ENCODE assay signal across 17 cellular contexts in the genomic region with DNA sequence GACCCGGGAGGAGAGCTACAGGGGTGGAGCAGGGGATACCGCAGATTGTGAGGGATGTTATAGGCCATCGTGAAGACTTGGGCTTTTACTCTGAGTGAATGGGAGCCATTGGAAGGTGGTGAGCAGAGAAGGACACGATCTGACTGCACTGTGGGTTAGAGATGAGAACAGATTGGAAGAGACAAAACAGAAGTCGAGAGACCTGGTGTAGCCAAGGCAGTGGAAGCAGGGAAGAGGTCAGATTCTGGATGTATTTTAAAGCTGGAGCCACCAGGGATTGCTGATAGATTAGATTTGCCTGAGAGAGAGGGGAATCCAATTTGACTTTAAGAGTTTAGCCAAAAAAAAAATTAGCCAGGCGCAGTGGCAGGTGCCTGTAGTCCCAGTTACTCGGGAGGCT. TPM values are rescaled to one million over a fixed set of nuclear protein-coding genes. Genes with fewer than 3 reads are reported as not detected.
DNase-seq lines count a peak whose midpoint lies in the region; ATAC-seq and TF ChIP-seq lines count a peak whose summit lies in the region.
"Had no signal": no experiment of that assay in that cellular context is flagged by ENCODE, and none has a peak within 500 bp of the region (broad histone marks: within the 10 kb centered on the region; RNA-seq: fewer than 3 reads in every experiment).

No MANE protein-coding gene starts in this region.

- peaks cover 9% of the 10 kb centered on the region for H3K4me1 ChIP-seq in right cardiac atrium (ENCODE audit: control insufficient read depth, insufficient read depth, low read length)
- H3K4me1 ChIP-seq in heart right ventricle = peaks cover 10 to 49% (median 25%) of the 10 kb centered on the region in 9 donors
- H3K4me1 ChIP-seq in Panc1 (ENCODE audit: control insufficient read depth, insufficient read depth, low read length) = peaks cover 25% of the 10 kb centered on the region
- no peaks in the 10 kb centered on the region for H3K4me1 ChIP-seq in neuronal stem cell (ENCODE audit: control insufficient read depth in 2 of 2, insufficient read depth in 1 of 2, low read depth in 1 of 2, low read length in 2 of 2)
- peaks cover 0 to 43% (median 28%) of the 10 kb centered on the region in 4 donors for H3K4me1 ChIP-seq in tibial artery

- H3K27ac ChIP-seq in right cardiac atrium (ENCODE audit: low read length) (peak overlapping the region; percentile 2), heart right ventricle (peak overlapping the region in 2 of 10 donors; percentile 83 to 85), Panc1 (ENCODE audit: low read length) (0 out of 2 replicates have a peak overlapping the region, but pooled peaks have one; percentile 19), neuronal stem cell (replicated peaks; ENCODE audit: low read length) (no peak overlapping the region), tibial artery (peak overlapping the region; percentile 73 to 76)
- H3K27ac ChIP-seq: HL-60 had no signal

- H3K4me2 ChIP-seq in neuronal stem cell (ENCODE audit: insufficient read depth, low read length, poor library complexity, severe bottlenecking) = no peak overlapping the region

- no peak overlapping the region for H3K14ac ChIP-seq in neuronal stem cell (ENCODE audit: low read length)

- POLR2A ChIA-PET in Panc1 (lab: Charles Lee) = no interaction called here

- no peak overlapping the region for H2AK5ac ChIP-seq in neuronal stem cell (ENCODE audit: low read depth, low read length)

- ATAC-seq in right cardiac atrium = no peak
- no peak for ATAC-seq in heart right ventricle
- ATAC-seq in Panc1 = no peak
- ATAC-seq: GM12878 had no signal

- no peak overlapping the region for H4K91ac ChIP-seq in neuronal stem cell (ENCODE audit: low read depth, low read length, poor library complexity)

- CTCF ChIA-PET in Panc1 (lab: Charles Lee) = interaction anchor here (1.1 kb wide), 1 partner anchor 156 kb away, joined by 3 read pairs; no protein-coding TSS in a partner anchor

- in situ Hi-C loops in Panc1 (cut with HindIII; ENCODE audit: low pct_unique_long_range_greater_than_20kb, low sequenced_read_pairs) = no loop called here

- H3K9me3 ChIP-seq in right cardiac atrium (ENCODE audit: control insufficient read depth, low read length) = no peaks in the 10 kb centered on the region
- H3K9me3 ChIP-seq in heart right ventricle = no peaks in the 10 kb centered on the region
- no peaks in the 10 kb centered on the region for H3K9me3 ChIP-seq in Panc1 (ENCODE audit: control insufficient read depth, insufficient read depth, low read depth, low read length)
- H3K9me3 ChIP-seq in neuronal stem cell (replicated peaks in 1 of 2; ENCODE audit: control insufficient read depth in 2 of 2, insufficient read depth in 1 of 2, low read depth in 1 of 2, low read length in 2 of 2) = no peaks in the 10 kb centered on the region
- no peaks in the 10 kb centered on the region for H3K9me3 ChIP-seq in tibial artery

- H2BK120ac ChIP-seq in neuronal stem cell (ENCODE audit: low read depth, low read length) = no peak overlapping the region

- H3K27me3 ChIP-seq in right cardiac atrium (ENCODE audit: control insufficient read depth, insufficient read depth) = no peaks in the 10 kb centered on the region
- no peaks in the 10 kb centered on the region for H3K27me3 ChIP-seq in heart right ventricle
- no peaks in the 10 kb centered on the region for H3K27me3 ChIP-seq in Panc1 (ENCODE audit: control insufficient read depth, insufficient read depth, low read length)
- H3K27me3 ChIP-seq in neuronal stem cell (ENCODE audit: control insufficient read depth in 3 of 3, insufficient read depth in 3 of 3, low read depth in 1 of 3, low read length in 3 of 3) = no peaks in the 10 kb centered on the region
- H3K27me3 ChIP-seq in tibial artery = no peaks in the 10 kb centered on the region

- H2AFZ ChIP-seq in neuronal stem cell (ENCODE audit: low read length) = peak overlapping the region; percentile 13

- H2BK5ac ChIP-seq in neuronal stem cell (ENCODE audit: low read length) = no peak overlapping the region

- H4K8ac ChIP-seq in neuronal stem cell (ENCODE audit: low read depth, low read length) = no peak overlapping the region

- no peak overlapping the region for H3K9ac ChIP-seq in neuronal stem cell (ENCODE audit: low read depth, low read length, poor library complexity)

- no peaks in the 10 kb centered on the region for H3K79me1 ChIP-seq in neuronal stem cell (ENCODE audit: low read depth, low read length)

- no TSS peak for BruUV-seq in Panc1 (replicated peaks; lab: Mats Ljungman, UMichigan)

- H2BK12ac ChIP-seq in neuronal stem cell (ENCODE audit: low read length) = no peak overlapping the region

- no peak overlapping the region for H3K23ac ChIP-seq in neuronal stem cell (ENCODE audit: low read depth, low read length, poor library complexity)

- H3K36me3 ChIP-seq in heart right ventricle (no peaks in the 10 kb centered on the region), Panc1 (ENCODE audit: control insufficient read depth, insufficient read depth, low read length) (no peaks in the 10 kb centered on the region), neuronal stem cell (replicated peaks in 1 of 2; ENCODE audit: control insufficient read depth in 2 of 2, insufficient read depth in 2 of 2, low read length in 2 of 2) (no peaks in the 10 kb centered on the region), tibial artery (no peaks in the 10 kb centered on the region)

- WGBS in right cardiac atrium = 90% methylated on average over 7 of the region's 7 CpGs
- 82 to 91% methylated on average over 7 of the region's 7 CpGs for WGBS in heart right ventricle, 2 donors
- no CpG with 5 or more reads among the region's 7 CpGs for WGBS in neuronal stem cell (ENCODE audit: extremely low coverage in 2 of 2, insufficient read length in 2 of 2, insufficient replicate concordance in 1 of 2), 2 donors

- H2BK15ac ChIP-seq in neuronal stem cell (ENCODE audit: low read length) = no peak overlapping the region

- H3K18ac ChIP-seq in neuronal stem cell (ENCODE audit: low read length) = no peak overlapping the region

- H3K4me3 ChIP-seq in right cardiac atrium (ENCODE audit: low read length) = no peak overlapping the region
- H3K4me3 ChIP-seq in heart right ventricle = no peak overlapping the region
- no peak overlapping the region for H3K4me3 ChIP-seq in Panc1 (ENCODE audit: low read depth in 2 of 2, low read length in 2 of 2)
- H3K4me3 ChIP-seq in neuronal stem cell (ENCODE audit: low read length in 2 of 2) = no peak overlapping the region
- no peak overlapping the region for H3K4me3 ChIP-seq in tibial artery
- H3K4me3 ChIP-seq: GM12878 had no signal

- TF ChIP-seq CTCF in heart right ventricle (IDR thresholded peaks at IDR 0.05) (no peak), Panc1 (IDR thresholded peaks at IDR 0.05) (no peak), tibial artery (IDR thresholded peaks at IDR 0.05) (no peak)

- H3K4ac ChIP-seq in neuronal stem cell (ENCODE audit: low read length) = no peak overlapping the region

- DNase-seq in right cardiac atrium = no peak
- no peak for DNase-seq in heart right ventricle
- DNase-seq in Panc1 (ENCODE audit: low read depth, low spot score) = no peak
- DNase-seq in neuronal stem cell (ENCODE audit: low spot score) = no peak
- no peak for DNase-seq in tibial artery
- no peak for DNase-seq in OCI-M2 (lab: John Stamatoyannopoulos, UW; ENCODE audit: unreplicated experiment)
- DNase-seq in DMS153 (lab: John Stamatoyannopoulos, UW) = no peak
- DNase-seq: CD4-positive, CD25-positive, alpha-beta regulatory T cell; DMS79; H9; HFFc6; KG1; MV-4-11; NCI-H1105 treated with DMSO at 0.1 percent for 48 hours; NCI-H2029 treated with DMSO at 0.1 percent for 48 hours had no signal

- intact Hi-C loops in right cardiac atrium (cut with DNase I) = no loop called here
- intact Hi-C loops in heart right ventricle (cut with DNase I) = no loop called here
- intact Hi-C loops in Panc1 (cut with micrococcal nuclease; ENCODE audit: unreplicated experiment) = no loop called here
- intact Hi-C loops in tibial artery (cut with DNase I; ENCODE audit: low total_unique reads) = loop anchor here (10.0 kb wide), 2 partner anchors 163 to 263 kb away; no protein-coding TSS in a partner anchor

RNA-seq across cellular contexts. Expression of a gene that starts 21.6 kb away (rescaled TPM):
- total RNA-seq in right cardiac atrium = 1 to 10 TPM; 3.0 to 7.8 (median 5.7) TPM
- polyA plus RNA-seq in right cardiac atrium = 4.4 TPM
- total RNA-seq in heart right ventricle = 10 to 100 TPM in 2 of 10 donors, 1 to 10 TPM in 8; 6.1 to 14.7 (median 8.4) TPM
- polyA plus RNA-seq in heart right ventricle = 10 to 100 TPM in 1 of 2 donors, 1 to 10 TPM in 1; 6.7 to 15.2 TPM
- 48.0 TPM for total RNA-seq in Panc1 (2021; ENCODE audit: unreplicated experiment)
- 87.5 TPM for polyA plus RNA-seq in Panc1 (2012; ENCODE audit: insufficient read length)
- 3.0 TPM for polyA plus RNA-seq in neuronal stem cell (2013, experiment 1 of 2)
- 3.2 TPM for polyA plus RNA-seq in neuronal stem cell (2013, experiment 2 of 2)
